Comparison of ENCODE assay signal across 15 cellular contexts in genomic region chr2:216112926-216113325, GRCh38. TPM values are rescaled to one million over a fixed set of nuclear protein-coding genes. Genes with fewer than 3 reads are reported as not detected.
DNase-seq lines count a peak whose midpoint lies in the region; ATAC-seq and TF ChIP-seq lines count a peak whose summit lies in the region.
"Had no signal": no experiment of that assay in that cellular context is flagged by ENCODE, and none has a peak within 500 bp of the region (broad histone marks: within the 10 kb centered on the region; RNA-seq: fewer than 3 reads in every experiment).

No MANE protein-coding gene starts in this region.

- peak overlapping the region; percentile 37; the same call in 1 of the 2 replicates for H3K9ac ChIP-seq in MM.1S (ENCODE audit: low read length)
- peak overlapping the region; percentile 99 for H3K9ac ChIP-seq in adipocyte (ENCODE audit: low read length)
- no peak overlapping the region for H3K9ac ChIP-seq in PC-3 (ENCODE audit: low read length)

- H3F3A ChIP-seq in MM.1S (ENCODE audit: insufficient read depth, low read length) = peaks cover 49% of the 10 kb centered on the region
- H3F3A ChIP-seq in PC-3 (ENCODE audit: low read length, unreplicated experiment) = peaks cover 6% of the 10 kb centered on the region

- no peak for ATAC-seq in PC-3

- CTCF ChIA-PET in PC-3 (lab: Charles Lee) = no interaction called here

- peaks cover 72% of the 10 kb centered on the region for H3K4me1 Mint-ChIP-seq in activated CD4-positive, alpha-beta T cell treated with anti-CD3 and anti-CD28 coated beads, Interleukin-2, amount 10 ng/mL, durations not matched to agents 24 days and 14 days
- peaks cover 63% of the 10 kb centered on the region for H3K4me1 Mint-ChIP-seq in progenitor cell of endocrine pancreas (ENCODE audit: low read depth)

- peaks cover 72% of the 10 kb centered on the region for H3K36me3 Mint-ChIP-seq in activated CD4-positive, alpha-beta T cell treated with anti-CD3 and anti-CD28 coated beads, Interleukin-2, amount 10 ng/mL, durations not matched to agents 24 days and 14 days (ENCODE audit: low read depth)
- peaks cover 31% of the 10 kb centered on the region for H3K36me3 Mint-ChIP-seq in progenitor cell of endocrine pancreas (ENCODE audit: insufficient read depth)

- H3K4me1 ChIP-seq in MM.1S (ENCODE audit: low read length) (peaks cover 47% of the 10 kb centered on the region), adipocyte (ENCODE audit: control insufficient read depth, insufficient read depth, low read length) (peaks cover 50% of the 10 kb centered on the region), PC-3 (ENCODE audit: insufficient read depth, low read length) (peaks cover 44% of the 10 kb centered on the region), thyroid gland (peaks cover 24 to 33% of the 10 kb centered on the region in 2 donors)

- peak overlapping the region; percentile 72 for H3K4me2 ChIP-seq in MM.1S (ENCODE audit: low read depth, low read length)
- no peak overlapping the region for H3K4me2 ChIP-seq in PC-3 (ENCODE audit: low read length)

- H3K36me3 ChIP-seq in MM.1S (replicated peaks; ENCODE audit: insufficient read depth, low read length) (peaks cover 18% of the 10 kb centered on the region), adipocyte (ENCODE audit: control insufficient read depth, insufficient read depth, low read length, severe bottlenecking) (peaks cover 56% of the 10 kb centered on the region), PC-3 (ENCODE audit: low read depth, low read length) (peaks cover 72% of the 10 kb centered on the region), thyroid gland (peaks cover 12 to 15% of the 10 kb centered on the region in 2 donors)

- H3K9me3 ChIP-seq in MM.1S (replicated peaks; ENCODE audit: insufficient read depth, low read length) (no peaks in the 10 kb centered on the region), adipocyte (ENCODE audit: control insufficient read depth, low read length) (no peaks in the 10 kb centered on the region), PC-3 (ENCODE audit: low read length) (no peaks in the 10 kb centered on the region), thyroid gland (no peaks in the 10 kb centered on the region)

- DNase-seq in activated CD4-positive, alpha-beta T cell treated with anti-CD3 and anti-CD28 coated beads, Interleukin-2, amount 10 ng/mL, durations not matched to agents 24 days and 14 days = no peak
- DNase-seq in activated CD4-positive, alpha-beta T cell treated with anti-CD3 and anti-CD28 coated beads, Interleukin-2, amount 50 U/mL, for 4 hours = no peak
- DNase-seq in MM.1S (no peak), adipocyte (ENCODE audit: low read depth) (no peak), progenitor cell of endocrine pancreas (ENCODE audit: low spot score, unreplicated experiment) (no peak), PC-3 (no peak), thyroid gland (no peak), NCI-H748 treated with DMSO at 0.1 percent for 48 hours (lab: John Stamatoyannopoulos, UW) (no peak)
- DNase-seq: activated CD4-positive, CD25-positive, alpha-beta regulatory T cell; amygdala; IMR-90; NCI-H1417 treated with DMSO at 0.1 percent for 48 hours; NCI-H526 treated with DMSO at 0.1 percent for 48 hours; SIG-M5 had no signal

- H3K27ac Mint-ChIP-seq in activated CD4-positive, alpha-beta T cell treated with anti-CD3 and anti-CD28 coated beads, Interleukin-2, amount 10 ng/mL, durations not matched to agents 24 days and 14 days = peak overlapping the region; percentile 81
- H3K27ac Mint-ChIP-seq in progenitor cell of endocrine pancreas = peak overlapping the region; percentile 87

- TF ChIP-seq CTCF in MM.1S (IDR thresholded peaks at IDR 0.05; ENCODE audit: low read length) (no peak), progenitor cell of endocrine pancreas (IDR thresholded peaks at IDR 0.05; ENCODE audit: unreplicated experiment) (no peak), PC-3 (conservative IDR thresholded peaks at IDR 0.05; ENCODE audit: low read depth, low read length) (no peak), thyroid gland (IDR thresholded peaks at IDR 0.05) (no peak)

- no peaks in the 10 kb centered on the region for H3K27me3 ChIP-seq in MM.1S (replicated peaks; ENCODE audit: insufficient read depth, low read length)
- H3K27me3 ChIP-seq in adipocyte (replicated peaks; ENCODE audit: control insufficient read depth, insufficient read depth, low read length) = no peaks in the 10 kb centered on the region
- no peaks in the 10 kb centered on the region for H3K27me3 ChIP-seq in PC-3 (ENCODE audit: low read length)
- H3K27me3 ChIP-seq in thyroid gland = no peaks in the 10 kb centered on the region

- H4K20me1 ChIP-seq in MM.1S (ENCODE audit: insufficient read depth, low read length) (0 out of 2 replicates have a peak, but pooled peaks cover 7% of the 10 kb centered on the region), PC-3 (ENCODE audit: low read length) (0 out of 2 replicates have a peak, but pooled peaks cover 18% of the 10 kb centered on the region)

- POLR2A ChIA-PET in PC-3 (lab: Charles Lee; ENCODE audit: unreplicated experiment) = no interaction called here

- H3K4me3 ChIP-seq in MM.1S (ENCODE audit: low read length) = no peak overlapping the region
- no peak overlapping the region for H3K4me3 ChIP-seq in adipocyte (ENCODE audit: low read length)
- H3K4me3 ChIP-seq in PC-3 (ENCODE audit: low read length) = no peak overlapping the region
- H3K4me3 ChIP-seq in thyroid gland (replicated peaks in 1 of 3) = no peak overlapping the region
- H3K4me3 ChIP-seq: skin epidermis had no signal

- peaks cover 76% of the 10 kb centered on the region for H3K79me2 ChIP-seq in MM.1S (ENCODE audit: low read length)
- H3K79me2 ChIP-seq in PC-3 (ENCODE audit: low read length) = peaks cover 73% of the 10 kb centered on the region

- H3K27ac ChIP-seq in MM.1S (ENCODE audit: low read length) = peak overlapping the region; percentile 97
- H3K27ac ChIP-seq in PC-3 (ENCODE audit: low read length) = no peak overlapping the region
- H3K27ac ChIP-seq in thyroid gland = no peak overlapping the region

- H3K9me3 Mint-ChIP-seq in activated CD4-positive, alpha-beta T cell treated with anti-CD3 and anti-CD28 coated beads, Interleukin-2, amount 10 ng/mL, durations not matched to agents 24 days and 14 days = no peaks in the 10 kb centered on the region
- H3K9me3 Mint-ChIP-seq in progenitor cell of endocrine pancreas (ENCODE audit: low read depth) = no peaks in the 10 kb centered on the region

- H3K9me2 ChIP-seq in MM.1S (replicated peaks; ENCODE audit: insufficient read depth, low read length) (no peaks in the 10 kb centered on the region), PC-3 (replicated peaks; ENCODE audit: low read length) (no peaks in the 10 kb centered on the region)

- WGBS in thyroid gland, 2 donors = 80 to 85% methylated on average over 4 of the region's 4 CpGs

- BruUV-seq in PC-3 (replicated peaks; lab: Mats Ljungman, UMichigan) = no TSS peak

- peaks cover 6% of the 10 kb centered on the region for H3K27me3 Mint-ChIP-seq in activated CD4-positive, alpha-beta T cell treated with anti-CD3 and anti-CD28 coated beads, Interleukin-2, amount 10 ng/mL, durations not matched to agents 24 days and 14 days
- no peaks in the 10 kb centered on the region for H3K27me3 Mint-ChIP-seq in progenitor cell of endocrine pancreas

- H2AFZ ChIP-seq in MM.1S (ENCODE audit: low read length) (no peak overlapping the region), PC-3 (ENCODE audit: low read length) (no peak overlapping the region)

- no peak for TF ChIP-seq POLR2A in thyroid gland (IDR thresholded peaks at IDR 0.05)

- intact Hi-C loops in activated CD4-positive, alpha-beta T cell treated with anti-CD3 and anti-CD28 coated beads, Interleukin-2, amount 10 ng/mL, durations not matched to agents 24 days and 14 days (cut with micrococcal nuclease) = no loop called here
- intact Hi-C loops in PC-3 (cut with micrococcal nuclease) = loop anchor here (10.0 kb wide), 1 partner anchor 382 kb away; the partner anchor contains the start of gene RPL37A
- intact Hi-C loops in thyroid gland (cut with DNase I) = loop anchor here (5.0 kb wide), 1 partner anchor 294 kb away; no protein-coding TSS in a partner anchor

- peak overlapping the region; percentile 46 for H3K4me3 Mint-ChIP-seq in activated CD4-positive, alpha-beta T cell treated with anti-CD3 and anti-CD28 coated beads, Interleukin-2, amount 10 ng/mL, durations not matched to agents 24 days and 14 days
- peak overlapping the region; percentile 7 for H3K4me3 Mint-ChIP-seq in progenitor cell of endocrine pancreas (ENCODE audit: low read depth)

RNA-seq across cellular contexts. Expression of gene XRCC5, which starts 3.8 kb away (rescaled TPM):
- 476 and 510 TPM in 2 replicates for total RNA-seq in activated CD4-positive, alpha-beta T cell treated with anti-CD3 and anti-CD28 coated beads, Interleukin-2, amount 10 ng/mL, durations not matched to agents 24 days and 14 days
- 378 and 386 TPM in 2 replicates for total RNA-seq in progenitor cell of endocrine pancreas
- total RNA-seq in PC-3 (2014; rRNA removed) = 277 and 290 TPM in 2 replicates
- 100 to 1,000 TPM; 185 to 240 (median 216) TPM for total RNA-seq in thyroid gland

RNA-seq across cellular contexts. Expression of gene TMEM169, which starts 31.2 kb away (rescaled TPM):
- total RNA-seq in activated CD4-positive, alpha-beta T cell treated with anti-CD3 and anti-CD28 coated beads, Interleukin-2, amount 10 ng/mL, durations not matched to agents 24 days and 14 days = 0.51 and 0.97 TPM in 2 replicates
- 3.6 and 3.8 TPM in 2 replicates for total RNA-seq in progenitor cell of endocrine pancreas
- not detected in 2 replicates for total RNA-seq in PC-3 (2014; rRNA removed)
- 1 to 10 TPM; 1.9 to 3.1 (median 2.4) TPM for total RNA-seq in thyroid gland

RNA-seq across cellular contexts. Expression of gene PECR, which starts 31.3 kb away (rescaled TPM):
- total RNA-seq in activated CD4-positive, alpha-beta T cell treated with anti-CD3 and anti-CD28 coated beads, Interleukin-2, amount 10 ng/mL, durations not matched to agents 24 days and 14 days = 13.1 and 15.3 TPM in 2 replicates
- 14.2 and 14.8 TPM in 2 replicates for total RNA-seq in progenitor cell of endocrine pancreas
- total RNA-seq in PC-3 (2014; rRNA removed) = 23.0 and 26.0 TPM in 2 replicates
- total RNA-seq in thyroid gland = 10 to 100 TPM; 14.6 to 25.6 (median 22.8) TPM
